ENCODE assay signal across 24 cellular contexts in the genomic region with DNA sequence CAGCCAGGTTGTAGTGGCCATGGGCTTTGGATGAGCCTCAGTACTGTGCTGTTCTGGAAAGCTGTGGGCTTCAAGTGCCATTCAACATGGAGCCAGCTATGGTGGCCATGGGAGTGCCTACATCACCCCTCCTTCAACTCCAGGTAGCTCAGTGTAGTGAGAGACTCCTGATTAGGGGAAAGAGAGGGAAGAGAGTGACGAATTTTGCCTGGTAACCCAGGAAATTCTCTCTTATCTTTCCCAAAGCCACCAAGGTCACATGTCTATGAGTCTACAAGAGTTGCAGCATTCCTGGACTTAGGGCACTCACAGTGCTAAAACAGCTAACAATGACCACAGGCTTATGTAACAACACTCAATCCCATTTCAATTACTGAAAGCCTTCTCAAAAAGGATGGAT.
DNase-seq lines count a peak whose midpoint lies in the region; ATAC-seq and TF ChIP-seq lines count a peak whose summit lies in the region.
"Had no signal": no experiment of that assay in that cellular context is flagged by ENCODE, and none has a peak within 500 bp of the region (broad histone marks: within the 10 kb centered on the region; RNA-seq: fewer than 3 reads in every experiment).

No MANE protein-coding gene starts in this region.

- H3K79me2 ChIP-seq in hepatocyte, result no peaks in the 10 kb centered on the region

- H3K27ac Mint-ChIP-seq in HFFc6 (peak overlapping the region; percentile 26; the same call in 1 of the 2 replicates), endodermal cell (no peak overlapping the region)
- no peak overlapping the region for H3K27ac Mint-ChIP-seq in activated CD8-positive, alpha-beta memory T cell treated with anti-CD3 and anti-CD28 coated beads, Interleukin-2, amount 10 ng/mL, durations not matched to agents 7 days and 5 days
- H3K27ac Mint-ChIP-seq: activated CD4-positive, alpha-beta T cell treated with anti-CD3 and anti-CD28 coated beads for 36 hours; CD4-positive, alpha-beta memory T cell; naive thymus-derived CD4-positive, alpha-beta T cell; stimulated activated effector memory CD8-positive, alpha-beta T cell treated with anti-CD3 and anti-CD28 coated beads, Interleukin-12 subunit alpha, Interleukin-12 subunit beta, amount 100 ng/mL, for 72 hours had no signal

- no peak for TF ChIP-seq EP300 in upper lobe of left lung (IDR thresholded peaks at IDR 0.05)

- H3K36me3 ChIP-seq in hepatocyte (replicated peaks; ENCODE audit: insufficient read depth, low read depth) (no peaks in the 10 kb centered on the region), endodermal cell (ENCODE audit: control insufficient read depth, insufficient read depth, low read length) (no peaks in the 10 kb centered on the region), upper lobe of left lung (no peaks in the 10 kb centered on the region)
- H3K36me3 ChIP-seq: esophagus squamous epithelium, SJSA1, spleen, tibial artery had no signal

- no peaks in the 10 kb centered on the region for H4K20me1 ChIP-seq in hepatocyte (ENCODE audit: insufficient read depth, poor library complexity, severe bottlenecking)

- ATAC-seq in GM19351 (IDR thresholded peaks at IDR 0.05; ENCODE audit: unreplicated experiment), result no peak
- no peak for ATAC-seq in activated CD8-positive, alpha-beta memory T cell treated with anti-CD3 and anti-CD28 coated beads, Interleukin-2, amount 10 ng/mL, durations not matched to agents 7 days and 5 days
- ATAC-seq in upper lobe of left lung (ENCODE audit: low FRiP score in 2 of 2), result no peak
- ATAC-seq: naive thymus-derived CD4-positive, alpha-beta T cell; stimulated activated effector memory CD8-positive, alpha-beta T cell treated with anti-CD3 and anti-CD28 coated beads, Interleukin-12 subunit alpha, Interleukin-12 subunit beta, amount 100 ng/mL, for 72 hours had no signal

- CTCF ChIA-PET in activated CD8-positive, alpha-beta memory T cell treated with anti-CD3 and anti-CD28 coated beads, Interleukin-2, amount 10 ng/mL, durations not matched to agents 7 days and 5 days (lab: Charles Lee), result interaction anchor here (1.5 kb wide), 1 partner anchor 59 kb away, joined by 3 read pairs; no protein-coding TSS in a partner anchor

- DNase-seq in A172 (ENCODE audit: low spot score) (peak; percentile 84), HFFc6 (peak; percentile 72), astrocyte of the hippocampus (ENCODE audit: low read depth, low spot score) (peak; percentile 46), hepatocyte (ENCODE audit: low spot score) (peak; percentile 57), endodermal cell (no peak), upper lobe of left lung (no peak)
- DNase-seq in activated CD8-positive, alpha-beta memory T cell treated with anti-CD3 and anti-CD28 coated beads, Interleukin-2, amount 10 ng/mL, durations not matched to agents 7 days and 5 days, result no peak
- DNase-seq: 8988T; activated CD4-positive, alpha-beta T cell treated with anti-CD3 and anti-CD28 coated beads for 36 hours; activated CD8-positive, alpha-beta memory T cell treated with anti-CD3 and anti-CD28 coated beads, Interleukin-2, amount 50 U/mL, for 4 hours; CD4-positive, alpha-beta memory T cell; dermis blood vessel endothelial cell; DMS79; esophagus squamous epithelium; GOT3; naive thymus-derived CD4-positive, alpha-beta T cell; NCI-H1930; NCI-H524 treated with DMSO at 0.1 percent for 48 hours; spleen; T-helper 9 cell; tibial artery had no signal

- H3K27me3 Mint-ChIP-seq in HFFc6 (ENCODE audit: insufficient read depth), result no peaks in the 10 kb centered on the region; the same call in 1 of the 2 replicates
- peaks cover 31% of the 10 kb centered on the region for H3K27me3 Mint-ChIP-seq in activated CD8-positive, alpha-beta memory T cell treated with anti-CD3 and anti-CD28 coated beads, Interleukin-2, amount 10 ng/mL, durations not matched to agents 7 days and 5 days
- H3K27me3 Mint-ChIP-seq in endodermal cell (ENCODE audit: insufficient read depth), result no peaks in the 10 kb centered on the region

- H3K4me1 Mint-ChIP-seq in HFFc6 (ENCODE audit: low read depth) (peaks cover 19% of the 10 kb centered on the region), endodermal cell (no peaks in the 10 kb centered on the region)
- no peaks in the 10 kb centered on the region for H3K4me1 Mint-ChIP-seq in activated CD8-positive, alpha-beta memory T cell treated with anti-CD3 and anti-CD28 coated beads, Interleukin-2, amount 10 ng/mL, durations not matched to agents 7 days and 5 days
- H3K4me1 Mint-ChIP-seq: activated CD4-positive, alpha-beta T cell treated with anti-CD3 and anti-CD28 coated beads for 36 hours; CD4-positive, alpha-beta memory T cell; naive thymus-derived CD4-positive, alpha-beta T cell; stimulated activated effector memory CD8-positive, alpha-beta T cell treated with anti-CD3 and anti-CD28 coated beads, Interleukin-12 subunit alpha, Interleukin-12 subunit beta, amount 100 ng/mL, for 72 hours had no signal

- 0 out of 2 replicates have a peak, but pooled peaks cover 6% of the 10 kb centered on the region for H3K36me3 Mint-ChIP-seq in HFFc6 (ENCODE audit: low read depth)
- H3K36me3 Mint-ChIP-seq in activated CD8-positive, alpha-beta memory T cell treated with anti-CD3 and anti-CD28 coated beads, Interleukin-2, amount 10 ng/mL, durations not matched to agents 7 days and 5 days, result peaks cover 3% of the 10 kb centered on the region
- no peaks in the 10 kb centered on the region for H3K36me3 Mint-ChIP-seq in endodermal cell (ENCODE audit: low read depth)
- H3K36me3 Mint-ChIP-seq: CD4-positive, alpha-beta memory T cell; stimulated activated effector memory CD8-positive, alpha-beta T cell treated with anti-CD3 and anti-CD28 coated beads, Interleukin-12 subunit alpha, Interleukin-12 subunit beta, amount 100 ng/mL, for 72 hours had no signal

- WGBS in hepatocyte (ENCODE audit: low lambda C conversion rate, missing lambda C conversion rate), result 23% methylated on average over 1 of the region's 1 CpG
- 75% methylated on average over 1 of the region's 1 CpG; no CpG with 5 or more reads in 1 of the 2 experiments for WGBS in endodermal cell (ENCODE audit: insufficient coverage in 1 of 2, insufficient read length in 1 of 2), 2 experiments
- WGBS in upper lobe of left lung, 2 donors, result 23 to 38% methylated on average over 1 of the region's 1 CpG

- no peaks in the 10 kb centered on the region for H3K9me3 ChIP-seq in hepatocyte (ENCODE audit: low read depth)
- no peaks in the 10 kb centered on the region for H3K9me3 ChIP-seq in endodermal cell (ENCODE audit: control insufficient read depth, low read length)
- peaks cover 0 to 5% (median 2%) of the 10 kb centered on the region in 4 donors for H3K9me3 ChIP-seq in upper lobe of left lung
- H3K9me3 ChIP-seq: tibial artery had no signal

- H3K4me1 ChIP-seq in hepatocyte (ENCODE audit: insufficient read depth), result peaks cover 5% of the 10 kb centered on the region
- no peaks in the 10 kb centered on the region for H3K4me1 ChIP-seq in endodermal cell (ENCODE audit: control insufficient read depth, insufficient read depth, low read length)
- no peaks in the 10 kb centered on the region for H3K4me1 ChIP-seq in upper lobe of left lung
- H3K4me1 ChIP-seq: esophagus squamous epithelium, SJSA1, spleen, tibial artery had no signal

- H3K27ac ChIP-seq in hepatocyte (peak overlapping the region; percentile 74), endodermal cell (ENCODE audit: low read depth, low read length) (no peak overlapping the region), upper lobe of left lung (no peak overlapping the region)
- H3K27ac ChIP-seq: esophagus squamous epithelium, SJSA1, spleen, tibial artery had no signal

- TF ChIP-seq CTCF in HFFc6 (IDR thresholded peaks at IDR 0.05), result no peak
- TF ChIP-seq CTCF in hepatocyte (IDR thresholded peaks at IDR 0.05; ENCODE audit: poor library complexity), result no peak
- no peak for TF ChIP-seq CTCF in endodermal cell (conservative IDR thresholded peaks at IDR 0.05)
- no peak for TF ChIP-seq CTCF in upper lobe of left lung (IDR thresholded peaks at IDR 0.05)

- H2AFZ ChIP-seq in hepatocyte, result no peak overlapping the region

- no peaks in the 10 kb centered on the region for H3K9me2 ChIP-seq in hepatocyte (replicated peaks; ENCODE audit: insufficient read depth)

- H3K27me3 ChIP-seq in hepatocyte (no peaks in the 10 kb centered on the region), endodermal cell (ENCODE audit: control insufficient read depth, insufficient read depth, low read length, poor library complexity, severe bottlenecking) (no peaks in the 10 kb centered on the region), upper lobe of left lung (no peaks in the 10 kb centered on the region)
- H3K27me3 ChIP-seq: SJSA1, spleen, tibial artery had no signal

- H3K4me3 ChIP-seq in hepatocyte (no peak overlapping the region), endodermal cell (ENCODE audit: low read length) (no peak overlapping the region), upper lobe of left lung (no peak overlapping the region)
- H3K4me3 ChIP-seq: esophagus squamous epithelium, SJSA1, spleen, tibial artery had no signal

- TF ChIP-seq POLR2A in upper lobe of left lung (IDR thresholded peaks at IDR 0.05), result no peak

- H3K4me2 ChIP-seq in hepatocyte, result no peak overlapping the region

- H3K9me3 Mint-ChIP-seq in HFFc6 (peaks cover 16% of the 10 kb centered on the region), endodermal cell (peaks cover 8% of the 10 kb centered on the region)
- H3K9me3 Mint-ChIP-seq in activated CD8-positive, alpha-beta memory T cell treated with anti-CD3 and anti-CD28 coated beads, Interleukin-2, amount 10 ng/mL, durations not matched to agents 7 days and 5 days (ENCODE audit: low read depth), result peaks cover 9% of the 10 kb centered on the region

- H3K4me3 Mint-ChIP-seq in HFFc6 (no peak overlapping the region), endodermal cell (no peak overlapping the region)
- H3K4me3 Mint-ChIP-seq in activated CD8-positive, alpha-beta memory T cell treated with anti-CD3 and anti-CD28 coated beads, Interleukin-2, amount 10 ng/mL, durations not matched to agents 7 days and 5 days, result no peak overlapping the region
- H3K4me3 Mint-ChIP-seq: activated CD4-positive, alpha-beta T cell treated with anti-CD3 and anti-CD28 coated beads for 36 hours; CD4-positive, alpha-beta memory T cell; naive thymus-derived CD4-positive, alpha-beta T cell; stimulated activated effector memory CD8-positive, alpha-beta T cell treated with anti-CD3 and anti-CD28 coated beads, Interleukin-12 subunit alpha, Interleukin-12 subunit beta, amount 100 ng/mL, for 72 hours had no signal

- no peak overlapping the region for H3K9ac ChIP-seq in endodermal cell (ENCODE audit: extremely low read depth, low read length, poor library complexity, severe bottlenecking)

Comparison
In these comparisons a context has a peak if more than half of its experiments do, and no peak if none do; other contexts are left out.
1. DNase-seq: peak in A172 (single experiment), HFFc6 (single experiment), astrocyte of the hippocampus (single experiment) and hepatocyte (single experiment); none in activated CD8-positive, alpha-beta memory T cell treated with anti-CD3 and anti-CD28 coated beads, Interleukin-2, amount 10 ng/mL, durations not matched to agents 7 days and 5 days (single experiment), endodermal cell (single experiment) and upper lobe of left lung (0 of 2).